Comparison of ENCODE assay signal across 8 cellular contexts in genomic region chr20:33401922-33402369, GRCh38. TPM values are rescaled to one million over a fixed set of nuclear protein-coding genes. Genes with fewer than 3 reads are reported as not detected.
DNase-seq lines count a peak whose midpoint lies in the region; ATAC-seq, FAIRE-seq and TF ChIP-seq lines count a peak whose summit lies in the region.

No MANE protein-coding gene starts in this region.

- no peaks in the 10 kb centered on the region for H3K9me3 ChIP-seq in psoas muscle

- no peaks in the 10 kb centered on the region for H3K9me3 Mint-ChIP-seq in T-helper 2 cell treated with Interferon-gamma antibody and Interleukin-4, amounts not matched to agents 5 μg/mL and 100 μg/mL, for 36 hours

- H3K27me3 Mint-ChIP-seq in T-helper 2 cell treated with Interferon-gamma antibody and Interleukin-4, amounts not matched to agents 5 μg/mL and 100 μg/mL, for 36 hours (ENCODE audit: low read depth): no peaks in the 10 kb centered on the region

- TF ChIP-seq CTCF in fibroblast of the aortic adventitia (IDR thresholded peaks at IDR 0.05; ENCODE audit: insufficient read depth, low read length): no peak
- no peak for TF ChIP-seq CTCF in psoas muscle (IDR thresholded peaks at IDR 0.05)

- peak; percentile 31 to 65 (median 44) for ATAC-seq in psoas muscle

- peak overlapping the region; percentile 83 for H3K27ac ChIP-seq in psoas muscle

- intact Hi-C loops in psoas muscle (cut with DNase I): loop anchor here (5.0 kb wide), 2 partner anchors 40 to 265 kb away; partner anchors contain the start of genes SNTA1 (in 2 of the 2) and ACTL10 (in 1 of the 2)

- peaks cover 0 to 27% of the 10 kb centered on the region in 2 donors for H3K36me3 ChIP-seq in psoas muscle (ENCODE audit: insufficient read depth in 1 of 2, low read depth in 1 of 2)

- H3K36me3 Mint-ChIP-seq in T-helper 2 cell treated with Interferon-gamma antibody and Interleukin-4, amounts not matched to agents 5 μg/mL and 100 μg/mL, for 36 hours (ENCODE audit: low read depth): peaks cover 4% of the 10 kb centered on the region

- peak overlapping the region; percentile 97 for H3K4me3 ChIP-seq in fibroblast of the aortic adventitia (ENCODE audit: low read depth, low read length)
- peak overlapping the region; percentile 96 for H3K4me3 ChIP-seq in psoas muscle

- H3K27ac Mint-ChIP-seq in T-helper 2 cell treated with Interferon-gamma antibody and Interleukin-4, amounts not matched to agents 5 μg/mL and 100 μg/mL, for 36 hours: peak overlapping the region; percentile 93

- peak overlapping the region; percentile 98 for H3K4me3 Mint-ChIP-seq in T-helper 2 cell treated with Interferon-gamma antibody and Interleukin-4, amounts not matched to agents 5 μg/mL and 100 μg/mL, for 36 hours

- FAIRE-seq in HTR-8/SVneo (lab: Jason Lieb, UNC): no peak

- DNase-seq in NOMO-1 treated with DMSO at 0.1 percent for 48 hours (lab: John Stamatoyannopoulos, UW; ENCODE audit: unreplicated experiment): peak; percentile 14
- no peak for DNase-seq in NOMO-1 treated with dmso at 0.1 percent for 144 hours (lab: John Stamatoyannopoulos, UW; ENCODE audit: unreplicated experiment)
- DNase-seq in T-helper 2 cell treated with Interferon-gamma antibody and Interleukin-4, amounts not matched to agents 5 μg/mL and 100 μg/mL, for 36 hours (ENCODE audit: low spot score): no peak
- peak; percentile 34 for DNase-seq in fibroblast of the aortic adventitia (ENCODE audit: low read depth)
- no peak for DNase-seq in psoas muscle
- DNase-seq in HTR-8/SVneo (ENCODE audit: insufficient read length, low spot score): no peak
- DNase-seq in medulla oblongata (ENCODE audit: extremely low spot score): no peak
- DNase-seq in activated gamma-delta T cell treated with Interleukin-2 at 50 U/mL for 16 hours: no peak

- H3K27me3 ChIP-seq in psoas muscle (ENCODE audit: insufficient read depth in 3 of 3, low read length in 2 of 3): no peaks in the 10 kb centered on the region

- 40 to 44% (median 40%) methylated on average over 8 of the region's 8 CpGs for WGBS in psoas muscle, 3 donors

- H3K4me1 ChIP-seq in psoas muscle: peaks cover 12% of the 10 kb centered on the region

- H3K4me1 Mint-ChIP-seq in T-helper 2 cell treated with Interferon-gamma antibody and Interleukin-4, amounts not matched to agents 5 μg/mL and 100 μg/mL, for 36 hours (ENCODE audit: low read depth): peaks cover 30% of the 10 kb centered on the region

RNA-seq across cellular contexts. Expression of gene CDK5RAP1, which starts 0.6 kb away (rescaled TPM):
- total RNA-seq in fibroblast of the aortic adventitia (ENCODE audit: low replicate concordance): 14.8 and 17.7 TPM in 2 replicates
- total RNA-seq in psoas muscle: 10 to 100 TPM; 14.7 to 28.4 (median 22.8) TPM
- polyA plus RNA-seq in psoas muscle: 10 to 100 TPM; 25.8 to 43.3 (median 26.2) TPM

RNA-seq across cellular contexts. Expression of gene SNTA1, which starts 41.6 kb away (rescaled TPM):
- 25.7 and 28.6 TPM in 2 replicates for total RNA-seq in fibroblast of the aortic adventitia (ENCODE audit: low replicate concordance)
- total RNA-seq in psoas muscle: 100 to 1,000 TPM; 102 to 150 (median 129) TPM
- 100 to 1,000 TPM in 2 of 3 donors, 10 to 100 TPM in 1; 36.6 to 196 (median 165) TPM for polyA plus RNA-seq in psoas muscle

Comparison
In these comparisons a context has a peak if more than half of its experiments do, and no peak if none do; other contexts are left out.
1. DNase-seq: peak in NOMO-1 treated with DMSO at 0.1 percent for 48 hours (single experiment) and fibroblast of the aortic adventitia (single experiment); none in NOMO-1 treated with dmso at 0.1 percent for 144 hours (single experiment), T-helper 2 cell treated with Interferon-gamma antibody and Interleukin-4, amounts not matched to agents 5 μg/mL and 100 μg/mL, for 36 hours (single experiment), psoas muscle (0 of 2), HTR-8/SVneo (single experiment), medulla oblongata (single experiment) and activated gamma-delta T cell treated with Interleukin-2 at 50 U/mL for 16 hours (single experiment).